ENCODE assay signal across 20 cellular contexts in genomic region chr1:221099747-221100146, GRCh38.
DNase-seq lines count a peak whose midpoint lies in the region; ATAC-seq, FAIRE-seq and TF ChIP-seq lines count a peak whose summit lies in the region.
"Had no signal": no experiment of that assay in that cellular context is flagged by ENCODE, and none has a peak within 500 bp of the region (broad histone marks: within the 10 kb centered on the region; RNA-seq: fewer than 3 reads in every experiment).

No MANE protein-coding gene starts in this region.

- CTCF ChIA-PET in PC-3 (lab: Charles Lee), result no interaction called here

- H3K79me2 ChIP-seq in PC-3 (ENCODE audit: low read length), result no peaks in the 10 kb centered on the region

- in situ Hi-C loops in transverse colon (cut with MboI; ENCODE audit: low pct_ligation_motif_present in 1 of 4, low pct_unique_long_range_greater_than_20kb in 1 of 4, low sequenced_read_pairs in 3 of 4), result no loop called here
- in situ Hi-C loops in gastrocnemius medialis (cut with MboI; ENCODE audit: low sequenced_read_pairs in 4 of 4), result no loop called here

- H4K20me1 ChIP-seq in PC-3 (ENCODE audit: low read length), result no peaks in the 10 kb centered on the region

- H2BK15ac ChIP-seq in neuronal stem cell (ENCODE audit: low read length), result no peak overlapping the region

- H3K4me3 ChIP-seq in left ventricle myocardium inferior (no peak overlapping the region), PC-3 (ENCODE audit: low read length) (no peak overlapping the region), neuronal stem cell (ENCODE audit: low read length in 2 of 2) (no peak overlapping the region), transverse colon (no peak overlapping the region), gastrocnemius medialis (no peak overlapping the region)
- H3K4me3 ChIP-seq: prostate gland, thyroid gland had no signal

- H2BK5ac ChIP-seq in neuronal stem cell (ENCODE audit: low read length), result no peak overlapping the region

- H3K27me3 ChIP-seq in left ventricle myocardium inferior (ENCODE audit: low read depth) (no peaks in the 10 kb centered on the region), PC-3 (ENCODE audit: low read length) (no peaks in the 10 kb centered on the region), neuronal stem cell (ENCODE audit: control insufficient read depth in 3 of 3, insufficient read depth in 3 of 3, low read depth in 1 of 3, low read length in 3 of 3) (no peaks in the 10 kb centered on the region), transverse colon (no peaks in the 10 kb centered on the region), gastrocnemius medialis (no peaks in the 10 kb centered on the region)
- H3K27me3 ChIP-seq: thyroid gland had no signal

- no peaks in the 10 kb centered on the region for H3K9me2 ChIP-seq in PC-3 (replicated peaks; ENCODE audit: low read length)

- TF ChIP-seq CTCF in left ventricle myocardium inferior (IDR thresholded peaks at IDR 0.05; ENCODE audit: borderline replicate concordance) (no peak), PC-3 (conservative IDR thresholded peaks at IDR 0.05; ENCODE audit: low read depth, low read length) (no peak), transverse colon (IDR thresholded peaks at IDR 0.05) (no peak), gastrocnemius medialis (IDR thresholded peaks at IDR 0.05 in 4 of 5, conservative IDR thresholded peaks at IDR 0.05 in 1 of 5) (no peak)

- H2BK120ac ChIP-seq in neuronal stem cell (ENCODE audit: low read depth, low read length), result no peak overlapping the region

- no peak overlapping the region for H3K18ac ChIP-seq in neuronal stem cell (ENCODE audit: low read length)

- H3K9me3 ChIP-seq in left ventricle myocardium inferior (replicated peaks) (no peaks in the 10 kb centered on the region), PC-3 (ENCODE audit: low read length) (no peaks in the 10 kb centered on the region), neuronal stem cell (replicated peaks in 1 of 2; ENCODE audit: control insufficient read depth in 2 of 2, insufficient read depth in 1 of 2, low read depth in 1 of 2, low read length in 2 of 2) (no peaks in the 10 kb centered on the region), transverse colon (no peaks in the 10 kb centered on the region), gastrocnemius medialis (no peaks in the 10 kb centered on the region)
- H3K9me3 ChIP-seq: Caco-2, prostate gland, thyroid gland had no signal

- BruUV-seq in PC-3 (replicated peaks; lab: Mats Ljungman, UMichigan), result no TSS peak

- H4K91ac ChIP-seq in neuronal stem cell (ENCODE audit: low read depth, low read length, poor library complexity), result no peak overlapping the region

- H3K79me1 ChIP-seq in neuronal stem cell (ENCODE audit: low read depth, low read length), result no peaks in the 10 kb centered on the region

- peak overlapping the region; percentile 17 for H3K14ac ChIP-seq in neuronal stem cell (ENCODE audit: low read length)

- H3K4me2 ChIP-seq in PC-3 (ENCODE audit: low read length) (peak overlapping the region; percentile 57; the same call in 1 of the 2 replicates), neuronal stem cell (ENCODE audit: insufficient read depth, low read length, poor library complexity, severe bottlenecking) (no peak overlapping the region)

- no peak overlapping the region for H4K8ac ChIP-seq in neuronal stem cell (ENCODE audit: low read depth, low read length)

- H3K4ac ChIP-seq in neuronal stem cell (ENCODE audit: low read length), result no peak overlapping the region

- intact Hi-C loops in Right ventricle myocardium superior (cut with DNase I), result no loop called here
- intact Hi-C loops in left ventricle myocardium inferior (cut with micrococcal nuclease), result no loop called here
- intact Hi-C loops in PC-3 (cut with micrococcal nuclease), result loop anchor here (1.0 to 5.0 kb wide), 3 partner anchors 11 to 192 kb away; no protein-coding TSS in a partner anchor
- intact Hi-C loops in transverse colon (cut with DNase I; ENCODE audit: low total_unique reads), result no loop called here
- intact Hi-C loops in gastrocnemius medialis (cut with DNase I; ENCODE audit: low total_unique reads), result no loop called here

- POLR2A ChIA-PET in PC-3 (lab: Charles Lee; ENCODE audit: unreplicated experiment), result no interaction called here

- no peak for TF ChIP-seq POLR2A in transverse colon (IDR thresholded peaks at IDR 0.05)
- no peak for TF ChIP-seq POLR2A in gastrocnemius medialis (IDR thresholded peaks at IDR 0.05)

- no peak for FAIRE-seq in urothelium cell line (lab: Jason Lieb, UNC)
- FAIRE-seq: GM18507, keratinocyte had no signal

- H3F3A ChIP-seq in PC-3 (ENCODE audit: low read length, unreplicated experiment), result peaks cover 10% of the 10 kb centered on the region

- TF ChIP-seq EP300 in transverse colon (IDR thresholded peaks at IDR 0.05; ENCODE audit: low read depth), result no peak

- H3K27ac ChIP-seq in left ventricle myocardium inferior (replicated peaks), result no peak overlapping the region
- peak overlapping the region; percentile 62 for H3K27ac ChIP-seq in PC-3 (ENCODE audit: low read length)
- no peak overlapping the region for H3K27ac ChIP-seq in neuronal stem cell (replicated peaks; ENCODE audit: low read length)
- peak overlapping the region in 3 of 4 donors; percentile 26 to 59 (median 47) for H3K27ac ChIP-seq in transverse colon
- no peak overlapping the region for H3K27ac ChIP-seq in gastrocnemius medialis
- H3K27ac ChIP-seq: epithelial cell of prostate, prostate gland had no signal

- H2BK12ac ChIP-seq in neuronal stem cell (ENCODE audit: low read length), result no peak overlapping the region

- H2AFZ ChIP-seq in PC-3 (ENCODE audit: low read length) (no peak overlapping the region), neuronal stem cell (ENCODE audit: low read length) (no peak overlapping the region)

- H3K36me3 ChIP-seq in left ventricle myocardium inferior (no peaks in the 10 kb centered on the region), PC-3 (ENCODE audit: low read depth, low read length) (no peaks in the 10 kb centered on the region), neuronal stem cell (replicated peaks in 1 of 2; ENCODE audit: control insufficient read depth in 2 of 2, insufficient read depth in 2 of 2, low read length in 2 of 2) (no peaks in the 10 kb centered on the region), transverse colon (no peaks in the 10 kb centered on the region), gastrocnemius medialis (no peaks in the 10 kb centered on the region)
- H3K36me3 ChIP-seq: prostate gland, thyroid gland had no signal

- H2AK5ac ChIP-seq in neuronal stem cell (ENCODE audit: low read depth, low read length), result no peak overlapping the region

- WGBS in neuronal stem cell (ENCODE audit: extremely low coverage in 2 of 2, insufficient read length in 2 of 2, insufficient replicate concordance in 1 of 2), 2 donors, result no CpG with 5 or more reads among the region's 6 CpGs
- WGBS in transverse colon (ENCODE audit: low coverage in 1 of 2), 2 donors, result 89 to 91% methylated on average over 6 of the region's 6 CpGs

- ATAC-seq in Right ventricle myocardium superior (ENCODE audit: poor library complexity) (no peak), PC-3 (no peak), gastrocnemius medialis (no peak), HG02981 (IDR thresholded peaks at IDR 0.05; ENCODE audit: unreplicated experiment) (no peak)

- H3K23ac ChIP-seq in neuronal stem cell (ENCODE audit: low read depth, low read length, poor library complexity), result no peak overlapping the region

- H3K9ac ChIP-seq in PC-3 (ENCODE audit: low read length) (no peak overlapping the region), neuronal stem cell (ENCODE audit: low read depth, low read length, poor library complexity) (no peak overlapping the region)

- peaks cover 15% of the 10 kb centered on the region for H3K4me1 ChIP-seq in left ventricle myocardium inferior
- peaks cover 59% of the 10 kb centered on the region for H3K4me1 ChIP-seq in PC-3 (ENCODE audit: insufficient read depth, low read length)
- no peaks in the 10 kb centered on the region for H3K4me1 ChIP-seq in neuronal stem cell (ENCODE audit: control insufficient read depth in 2 of 2, insufficient read depth in 1 of 2, low read depth in 1 of 2, low read length in 2 of 2)
- H3K4me1 ChIP-seq in transverse colon, result peaks cover 0 to 19% (median 6%) of the 10 kb centered on the region in 4 donors
- no peaks in the 10 kb centered on the region for H3K4me1 ChIP-seq in gastrocnemius medialis
- H3K4me1 ChIP-seq: Caco-2, prostate gland had no signal

- DNase-seq in Right ventricle myocardium superior, result peak; percentile 24
- no peak for DNase-seq in left ventricle myocardium inferior
- DNase-seq in PC-3, result no peak
- no peak for DNase-seq in neuronal stem cell (ENCODE audit: low spot score)
- no peak for DNase-seq in transverse colon
- DNase-seq in urothelium cell line (ENCODE audit: low spot score), result no peak
- no peak for DNase-seq in gastrocnemius medialis
- DNase-seq: activated naive CD4-positive, alpha-beta T cell; amygdala; Caco-2; central memory CD4-positive, alpha-beta T cell; foreskin melanocyte; NCI-H1092; NCI-H510A treated with DMSO at 0.1 percent for 48 hours had no signal

Comparison
In these comparisons a context has a peak if more than half of its experiments do, and no peak if none do; other contexts are left out.
1. H3K27ac ChIP-seq: peak in PC-3 (single experiment) and transverse colon (3 of 4); none in left ventricle myocardium inferior (single experiment), neuronal stem cell (single experiment) and gastrocnemius medialis (0 of 4).